ENCODE assay signal across 8 cellular contexts in the genomic region with DNA sequence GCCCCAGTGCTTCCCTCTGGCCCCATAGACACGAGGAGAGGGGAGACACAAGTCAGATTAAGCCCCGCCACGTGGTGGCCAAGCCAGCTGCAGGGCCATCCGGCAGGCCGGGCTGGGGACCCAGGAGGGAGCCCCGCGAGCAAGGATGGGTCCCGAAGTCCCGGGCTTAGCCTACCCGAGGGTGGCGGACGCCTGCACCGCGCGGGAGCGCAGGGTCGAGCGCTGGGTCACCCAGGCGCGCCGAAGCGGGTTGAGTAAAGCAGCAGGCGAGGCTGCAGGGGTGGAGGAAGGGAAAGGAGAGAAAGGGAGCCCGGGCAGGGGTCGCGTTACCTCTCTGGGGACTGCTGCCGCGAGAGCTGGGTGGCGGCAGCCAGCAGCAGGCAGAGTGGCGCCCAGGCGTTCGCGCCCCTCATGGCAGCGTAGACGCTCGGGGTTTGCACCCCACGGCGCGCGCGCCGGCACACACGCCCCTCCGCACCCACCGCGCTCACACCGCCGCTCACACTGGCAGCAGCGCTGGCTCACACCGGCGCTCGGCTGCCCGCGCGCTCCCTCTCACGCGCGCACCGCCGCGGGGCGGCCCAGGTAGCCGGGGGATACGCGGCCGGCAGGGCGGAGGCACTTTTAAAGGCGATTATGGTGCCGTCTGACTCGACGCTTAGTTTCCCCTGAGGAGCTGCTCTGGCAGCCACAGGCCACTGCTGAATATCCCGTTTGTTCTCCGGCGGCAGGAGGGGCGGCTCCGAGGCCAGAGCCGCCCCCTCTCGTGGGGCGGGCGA. TPM values are rescaled to one million over a fixed set of nuclear protein-coding genes. Genes with fewer than 3 reads are reported as not detected.
A peak's percentile ranks its signal among the peaks of the same experiment; 100 is the strongest.
DNase-seq lines count a peak whose midpoint lies in the region; ATAC-seq and TF ChIP-seq lines count a peak whose summit lies in the region.

A gene with protein sequence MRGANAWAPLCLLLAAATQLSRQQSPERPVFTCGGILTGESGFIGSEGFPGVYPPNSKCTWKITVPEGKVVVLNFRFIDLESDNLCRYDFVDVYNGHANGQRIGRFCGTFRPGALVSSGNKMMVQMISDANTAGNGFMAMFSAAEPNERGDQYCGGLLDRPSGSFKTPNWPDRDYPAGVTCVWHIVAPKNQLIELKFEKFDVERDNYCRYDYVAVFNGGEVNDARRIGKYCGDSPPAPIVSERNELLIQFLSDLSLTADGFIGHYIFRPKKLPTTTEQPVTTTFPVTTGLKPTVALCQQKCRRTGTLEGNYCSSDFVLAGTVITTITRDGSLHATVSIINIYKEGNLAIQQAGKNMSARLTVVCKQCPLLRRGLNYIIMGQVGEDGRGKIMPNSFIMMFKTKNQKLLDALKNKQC (minus strand): TSS at position 600 of the 779 bp plus-strand sequence. CDS start 187 bp downstream, at position 413.

- H3F3A ChIP-seq in neural progenitor cell (ENCODE audit: low read depth): peaks cover 9% of the 10 kb centered on the region

- peak within 1 kb of the TSS; percentile 99 for H2AFZ ChIP-seq in neural progenitor cell (replicated peaks)

- H3K27me3 ChIP-seq in neural progenitor cell: peaks cover 14% of the 10 kb centered on the region

- H4K20me1 ChIP-seq in neural progenitor cell (ENCODE audit: low read depth): no peaks in the 10 kb centered on the region

- ATAC-seq in activated CD4-positive, CD25-positive, alpha-beta regulatory T cell treated with anti-CD3 and anti-CD28 coated beads, Interleukin-2, amount 50 U/mL, for 24 hours: peak; percentile 59 to 66
- no peak for ATAC-seq in GM21717 (IDR thresholded peaks at IDR 0.05; ENCODE audit: unreplicated experiment)

- no peaks in the 10 kb centered on the region for H3K9me3 Mint-ChIP-seq in neural progenitor cell

- H3K27ac ChIP-seq in neural progenitor cell: no peak within 1 kb of the TSS

- DNase-seq in activated CD4-positive, CD25-positive, alpha-beta regulatory T cell (lab: John Stamatoyannopoulos, UW): no peak
- DNase-seq in NCI-H1105 treated with DMSO at 0.1 percent for 48 hours (lab: John Stamatoyannopoulos, UW): peak; percentile 81
- DNase-seq in activated CD8-positive, alpha-beta memory T cell treated with anti-CD3 and anti-CD28 coated beads, Interleukin-2, amount 50 U/mL, for 4 hours: peak; percentile 16
- peak; percentile 35 for DNase-seq in foreskin melanocyte
- DNase-seq in neural progenitor cell (ENCODE audit: low spot score): peak; percentile 77
- no peak for DNase-seq in NCI-H187 treated with DMSO at 0.1 percent for 48 hours (lab: John Stamatoyannopoulos, UW)

- peak within 1 kb of the TSS; percentile 62 for H3K4me3 ChIP-seq in neural progenitor cell

- peaks cover 20% of the 10 kb centered on the region for H3K27me3 Mint-ChIP-seq in neural progenitor cell (ENCODE audit: insufficient read depth, low read depth)

- H3K36me3 ChIP-seq in neural progenitor cell: no peaks in the 10 kb centered on the region

- no peak within 1 kb of the TSS for H3K9ac ChIP-seq in neural progenitor cell

- H3K4me3 Mint-ChIP-seq in neural progenitor cell: peak within 1 kb of the TSS; percentile 88

- H3K9me3 ChIP-seq in neural progenitor cell (ENCODE audit: low read depth): no peaks in the 10 kb centered on the region

- H3K36me3 Mint-ChIP-seq in neural progenitor cell: no peaks in the 10 kb centered on the region

- peak within 1 kb of the TSS; percentile 13 for H3K27ac Mint-ChIP-seq in neural progenitor cell

- H3K4me2 ChIP-seq in neural progenitor cell: peak within 1 kb of the TSS; percentile 90

- no peak for TF ChIP-seq CTCF in neural progenitor cell (IDR thresholded peaks at IDR 0.05)

- H3K4me1 ChIP-seq in neural progenitor cell: peaks cover 5% of the 10 kb centered on the region

- H3K4me1 Mint-ChIP-seq in neural progenitor cell: peaks cover 7% of the 10 kb centered on the region

- no peaks in the 10 kb centered on the region for H3K79me2 ChIP-seq in neural progenitor cell (ENCODE audit: low read depth)

RNA-seq across cellular contexts. Expression of the gene that starts here (rescaled TPM):
- 18.2 and 32.5 TPM in 2 replicates for total RNA-seq in neural progenitor cell (ENCODE audit: low replicate concordance)

Comparison
In these comparisons a context has a peak if more than half of its experiments do, and no peak if none do; other contexts are left out.
1. DNase-seq: peak in NCI-H1105 treated with DMSO at 0.1 percent for 48 hours (single experiment), activated CD8-positive, alpha-beta memory T cell treated with anti-CD3 and anti-CD28 coated beads, Interleukin-2, amount 50 U/mL, for 4 hours (single experiment), foreskin melanocyte (single experiment) and neural progenitor cell (single experiment); none in activated CD4-positive, CD25-positive, alpha-beta regulatory T cell (0 of 4) and NCI-H187 treated with DMSO at 0.1 percent for 48 hours (single experiment).